1 cellular context compared by ENCODE assay signal in genomic region chr14:94600148-94600545, GRCh38.
TF ChIP-seq lines count a peak whose summit lies in the region.

No MANE protein-coding gene starts in this region.

TF ChIP-seq in endothelial cell of umbilical vein, 7 proteins besides CTCF, POLR2A, EP300 and RAD21:
- TF ChIP-seq POLR2AphosphoS5 (IDR thresholded peaks at IDR 0.05; ENCODE audit: insufficient read depth, low read depth, low read length) (no peak), GATA2 (IDR thresholded peaks at IDR 0.05; ENCODE audit: insufficient read depth, insufficient read length, low read depth, low read length) (no peak), FOS (IDR thresholded peaks at IDR 0.05; ENCODE audit: borderline replicate concordance, insufficient read depth, low read length) (no peak), EZH2 (IDR thresholded peaks at IDR 0.05; ENCODE audit: borderline replicate concordance, low read depth, low read length, severe bottlenecking) (no peak), JUN (IDR thresholded peaks at IDR 0.05; ENCODE audit: borderline replicate concordance, insufficient read depth, insufficient read length, low read depth) (no peak), MYC (IDR thresholded peaks at IDR 0.05; ENCODE audit: low read depth, low read length) (no peak)
- TF ChIP-seq, protein P1, sequence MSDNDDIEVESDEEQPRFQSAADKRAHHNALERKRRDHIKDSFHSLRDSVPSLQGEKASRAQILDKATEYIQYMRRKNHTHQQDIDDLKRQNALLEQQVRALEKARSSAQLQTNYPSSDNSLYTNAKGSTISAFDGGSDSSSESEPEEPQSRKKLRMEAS (IDR thresholded peaks at IDR 0.05; ENCODE audit: insufficient read depth, insufficient read length): no peak
